ENCODE assay signal across 16 cellular contexts in the genomic region with DNA sequence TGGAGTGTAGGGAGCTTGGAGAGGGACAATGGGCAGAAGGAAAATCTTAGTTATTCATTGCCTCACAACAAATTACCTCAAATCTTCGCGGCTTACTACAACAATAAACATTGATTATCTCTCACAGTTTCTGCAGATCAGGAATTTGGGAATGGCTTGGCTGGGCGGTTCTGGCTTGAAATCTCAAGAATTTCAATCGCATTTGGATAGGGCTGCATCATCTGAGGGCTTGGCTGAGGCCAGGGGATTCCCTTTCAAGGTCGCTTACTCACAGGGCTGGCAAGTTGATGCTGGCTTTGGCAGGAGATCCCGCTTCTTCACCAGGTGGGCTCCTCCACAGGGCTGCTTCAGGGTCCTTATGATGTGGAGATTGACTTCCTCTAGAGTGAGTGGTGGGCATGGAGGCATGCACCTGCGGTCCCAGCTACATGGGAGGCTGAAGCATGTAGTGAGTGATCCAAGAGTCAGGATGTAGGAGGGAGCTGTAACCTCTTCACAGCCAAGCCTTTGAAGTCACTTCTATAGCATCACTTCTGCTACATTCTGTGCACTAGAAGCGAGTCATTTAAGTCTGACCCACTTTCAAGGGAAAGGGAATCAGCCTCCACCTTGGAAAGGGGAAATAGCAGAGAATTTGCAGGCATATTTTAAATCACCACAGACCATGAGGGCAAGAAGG.
A peak's percentile ranks its signal among the peaks of the same experiment; 100 is the strongest.
DNase-seq lines count a peak whose midpoint lies in the region; ATAC-seq and TF ChIP-seq lines count a peak whose summit lies in the region.
"Had no signal": no experiment of that assay in that cellular context is flagged by ENCODE, and none has a peak within 500 bp of the region (broad histone marks: within the 10 kb centered on the region; RNA-seq: fewer than 3 reads in every experiment).

No MANE protein-coding gene starts in this region.

- no peaks in the 10 kb centered on the region for H3K36me3 ChIP-seq in body of pancreas (replicated peaks in 1 of 2; ENCODE audit: insufficient read depth in 1 of 2, low read depth in 2 of 2)
- no peaks in the 10 kb centered on the region for H3K36me3 ChIP-seq in lower lobe of right lung
- H3K36me3 ChIP-seq in upper lobe of right lung, result no peaks in the 10 kb centered on the region
- H3K36me3 ChIP-seq: heart right ventricle, prostate gland had no signal

- H3K27me3 ChIP-seq in body of pancreas (no peaks in the 10 kb centered on the region), lower lobe of right lung (ENCODE audit: low read depth) (no peaks in the 10 kb centered on the region), upper lobe of right lung (no peaks in the 10 kb centered on the region)
- H3K27me3 ChIP-seq: heart right ventricle had no signal

- H3K27ac ChIP-seq in body of pancreas, result peak overlapping the region in 2 of 4 donors; percentile 34 to 44
- no peak overlapping the region for H3K27ac ChIP-seq in lower lobe of right lung
- no peak overlapping the region for H3K27ac ChIP-seq in upper lobe of right lung
- H3K27ac ChIP-seq: heart right ventricle, PC-9, prostate gland had no signal

- TF ChIP-seq POLR2A in body of pancreas (IDR thresholded peaks at IDR 0.05), result no peak

- H3K9me3 ChIP-seq in body of pancreas, result no peaks in the 10 kb centered on the region
- no peaks in the 10 kb centered on the region for H3K9me3 ChIP-seq in lower lobe of right lung
- H3K9me3 ChIP-seq in upper lobe of right lung, result no peaks in the 10 kb centered on the region
- H3K9me3 ChIP-seq: heart right ventricle, prostate gland had no signal

- in situ Hi-C loops in ACHN (cut with HindIII; ENCODE audit: low pct_ligation_motif_present, low pct_unique_long_range_greater_than_20kb, low sequenced_read_pairs), result no loop called here

- H3K9me3 Mint-ChIP-seq in immature natural killer cell, result no peaks in the 10 kb centered on the region
- H3K9me3 Mint-ChIP-seq: activated CD4-positive, alpha-beta memory T cell treated with anti-CD3 and anti-CD28 coated beads, Interleukin-2, amount 10 ng/mL, durations not matched to agents 7 days and 5 days had no signal

- H3K4me3 ChIP-seq in body of pancreas (no peak overlapping the region), lower lobe of right lung (no peak overlapping the region), upper lobe of right lung (no peak overlapping the region)
- H3K4me3 ChIP-seq: heart right ventricle, PC-9, prostate gland had no signal

- H3K4me1 ChIP-seq in body of pancreas, result no peaks in the 10 kb centered on the region
- peaks cover 6% of the 10 kb centered on the region for H3K4me1 ChIP-seq in lower lobe of right lung
- peaks cover 10% of the 10 kb centered on the region for H3K4me1 ChIP-seq in upper lobe of right lung
- H3K4me1 ChIP-seq: prostate gland had no signal

- H3K27me3 Mint-ChIP-seq in immature natural killer cell (ENCODE audit: low read depth in 3 of 3), result peaks cover 0 to under 1% (median 0%) of the 10 kb centered on the region in 3 donors
- H3K27me3 Mint-ChIP-seq: activated CD4-positive, alpha-beta memory T cell treated with anti-CD3 and anti-CD28 coated beads, Interleukin-2, amount 10 ng/mL, durations not matched to agents 7 days and 5 days; B cell had no signal

- peak; percentile 55 for DNase-seq in ACHN
- DNase-seq in HCEC 1CT, result peak; percentile 31
- peak; percentile 20 to 45 (median 32) for DNase-seq in body of pancreas
- DNase-seq in lower lobe of right lung, result no peak
- DNase-seq in upper lobe of right lung, result no peak
- no peak for DNase-seq in NCI-H1436 treated with DMSO at 0.1 percent for 48 hours (lab: John Stamatoyannopoulos, UW)
- no peak for DNase-seq in immature natural killer cell
- DNase-seq: activated CD4-positive, alpha-beta memory T cell treated with anti-CD3 and anti-CD28 coated beads, Interleukin-2, amount 10 ng/mL, durations not matched to agents 7 days and 5 days; heart right ventricle; NCI-H2081; stimulated activated CD4-positive, alpha-beta T cell treated with anti-CD3 and anti-CD28 coated beads, Interleukin-4, amount 100 ng/mL, for 4 hours; T-helper 2 cell had no signal

- no peaks in the 10 kb centered on the region for H3K4me1 Mint-ChIP-seq in immature natural killer cell
- H3K4me1 Mint-ChIP-seq: activated CD4-positive, alpha-beta memory T cell treated with anti-CD3 and anti-CD28 coated beads, Interleukin-2, amount 10 ng/mL, durations not matched to agents 7 days and 5 days had no signal

- ATAC-seq in body of pancreas (peak; percentile 71), lower lobe of right lung (peak; percentile 32 to 45), upper lobe of right lung (no peak), HG02571 (IDR thresholded peaks at IDR 0.05; ENCODE audit: unreplicated experiment) (no peak)
- ATAC-seq: heart right ventricle had no signal

- TF ChIP-seq CTCF in body of pancreas (IDR thresholded peaks at IDR 0.05) (no peak), lower lobe of right lung (IDR thresholded peaks at IDR 0.05) (no peak), upper lobe of right lung (IDR thresholded peaks at IDR 0.05) (no peak)

- no peak overlapping the region for H3K27ac Mint-ChIP-seq in immature natural killer cell
- H3K27ac Mint-ChIP-seq: activated CD4-positive, alpha-beta memory T cell treated with anti-CD3 and anti-CD28 coated beads, Interleukin-2, amount 10 ng/mL, durations not matched to agents 7 days and 5 days; B cell had no signal

- H3K4me3 Mint-ChIP-seq in immature natural killer cell, result no peak overlapping the region
- H3K4me3 Mint-ChIP-seq: activated CD4-positive, alpha-beta memory T cell treated with anti-CD3 and anti-CD28 coated beads, Interleukin-2, amount 10 ng/mL, durations not matched to agents 7 days and 5 days; B cell had no signal

- H3K36me3 Mint-ChIP-seq in immature natural killer cell, result no peaks in the 10 kb centered on the region

- WGBS in body of pancreas, 2 donors, result 40 to 51% methylated on average over 4 to 8 of the region's 8 CpGs

- intact Hi-C loops in body of pancreas (cut with DNase I), result no loop called here
- intact Hi-C loops in lower lobe of right lung (cut with DNase I), result no loop called here
- intact Hi-C loops in upper lobe of right lung (cut with DNase I), result no loop called here

Comparison
In these comparisons a context has a peak if more than half of its experiments do, and no peak if none do; other contexts are left out.
1. DNase-seq: peak in ACHN (single experiment), HCEC 1CT (single experiment) and body of pancreas (4 of 4); none in lower lobe of right lung (single experiment), upper lobe of right lung (single experiment), NCI-H1436 treated with DMSO at 0.1 percent for 48 hours (single experiment) and immature natural killer cell (0 of 3).
2. ATAC-seq: peak in body of pancreas (single experiment) and lower lobe of right lung (2 of 2); none in upper lobe of right lung (single experiment) and HG02571 (single experiment).